In the genomic region with DNA sequence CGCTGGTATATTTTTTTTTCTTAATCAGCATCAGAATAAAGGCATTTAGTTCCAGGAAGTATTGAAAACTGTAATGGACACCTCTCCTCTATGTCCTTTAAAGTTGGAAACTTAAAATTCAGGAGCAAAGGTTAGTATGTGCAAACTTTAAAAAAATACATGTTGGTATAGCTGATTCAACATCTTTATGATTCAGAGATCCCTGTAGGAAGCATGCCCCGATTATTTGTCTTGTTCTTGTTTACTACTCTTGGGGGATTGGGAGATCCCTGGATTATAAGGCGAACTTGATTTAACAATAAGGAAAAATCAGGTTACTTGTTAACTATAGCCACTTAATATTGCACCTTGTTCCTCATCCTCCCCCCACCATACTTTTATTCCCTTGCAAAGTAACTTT, we compare ENCODE assay signal across 10 cellular contexts. TPM values are rescaled to one million over a fixed set of nuclear protein-coding genes. Genes with fewer than 3 reads are reported as not detected.
DNase-seq lines count a peak whose midpoint lies in the region; ATAC-seq and TF ChIP-seq lines count a peak whose summit lies in the region.
"Had no signal": no experiment of that assay in that cellular context is flagged by ENCODE, and none has a peak within 500 bp of the region (broad histone marks: within the 10 kb centered on the region; RNA-seq: fewer than 3 reads in every experiment).

No MANE protein-coding gene starts in this region.

- ATAC-seq in activated CD8-positive, alpha-beta T cell treated with anti-CD3 and anti-CD28 coated beads, Interleukin-2, amount 10 ng/mL, durations not matched to agents 7 days and 5 days: no peak
- no peak for ATAC-seq in GM18870 (IDR thresholded peaks at IDR 0.05; ENCODE audit: unreplicated experiment)

- peaks cover 43% of the 10 kb centered on the region for H3K27me3 Mint-ChIP-seq in activated CD8-positive, alpha-beta T cell treated with anti-CD3 and anti-CD28 coated beads, Interleukin-2, amount 10 ng/mL, durations not matched to agents 7 days and 5 days (ENCODE audit: low read depth)
- peaks cover 41% of the 10 kb centered on the region for H3K27me3 Mint-ChIP-seq in progenitor cell of endocrine pancreas

- POLR2A ChIA-PET in activated CD8-positive, alpha-beta T cell treated with anti-CD3 and anti-CD28 coated beads, Interleukin-2, amount 10 ng/mL, durations not matched to agents 7 days and 5 days (lab: Charles Lee): no interaction called here

- DNase-seq in SIG-M5 treated with dmso at 0.1 percent for 504 hours (lab: John Stamatoyannopoulos, UW; ENCODE audit: unreplicated experiment) (peak; percentile 8), SIG-M5 (lab: John Stamatoyannopoulos, UW) (no peak), glomerular visceral epithelial cell (ENCODE audit: extremely low spot score) (peak; percentile 18), progenitor cell of endocrine pancreas (ENCODE audit: low spot score, unreplicated experiment) (no peak), AG20443 (ENCODE audit: low spot score) (no peak), HuH-7 (ENCODE audit: low spot score) (no peak)
- DNase-seq in activated CD8-positive, alpha-beta T cell treated with anti-CD3 and anti-CD28 coated beads, Interleukin-2, amount 10 ng/mL, durations not matched to agents 7 days and 5 days: no peak
- DNase-seq: 8988T, NCI-H748 treated with DMSO at 0.1 percent for 48 hours had no signal

- H3K27ac Mint-ChIP-seq in activated CD8-positive, alpha-beta T cell treated with anti-CD3 and anti-CD28 coated beads, Interleukin-2, amount 10 ng/mL, durations not matched to agents 7 days and 5 days: no peak overlapping the region
- no peak overlapping the region for H3K27ac Mint-ChIP-seq in progenitor cell of endocrine pancreas

- peak overlapping the region; percentile 76 for H3K4me3 Mint-ChIP-seq in activated CD8-positive, alpha-beta T cell treated with anti-CD3 and anti-CD28 coated beads, Interleukin-2, amount 10 ng/mL, durations not matched to agents 7 days and 5 days
- H3K4me3 Mint-ChIP-seq in progenitor cell of endocrine pancreas (ENCODE audit: low read depth): peak overlapping the region; percentile 87

- H3K9me3 Mint-ChIP-seq in activated CD8-positive, alpha-beta T cell treated with anti-CD3 and anti-CD28 coated beads, Interleukin-2, amount 10 ng/mL, durations not matched to agents 7 days and 5 days (ENCODE audit: insufficient read depth): no peaks in the 10 kb centered on the region
- H3K9me3 Mint-ChIP-seq in progenitor cell of endocrine pancreas (ENCODE audit: low read depth): no peaks in the 10 kb centered on the region

- TF ChIP-seq CTCF in progenitor cell of endocrine pancreas (IDR thresholded peaks at IDR 0.05; ENCODE audit: unreplicated experiment): no peak

- CTCF ChIA-PET in activated CD8-positive, alpha-beta T cell treated with anti-CD3 and anti-CD28 coated beads, Interleukin-2, amount 10 ng/mL, durations not matched to agents 7 days and 5 days (lab: Charles Lee): interaction anchor here (1.0 kb wide), 1 partner anchor 30 kb away, joined by 3 read pairs; no protein-coding TSS in a partner anchor

- H3K36me3 Mint-ChIP-seq in activated CD8-positive, alpha-beta T cell treated with anti-CD3 and anti-CD28 coated beads, Interleukin-2, amount 10 ng/mL, durations not matched to agents 7 days and 5 days (ENCODE audit: low read depth): no peaks in the 10 kb centered on the region
- peaks cover 2% of the 10 kb centered on the region for H3K36me3 Mint-ChIP-seq in progenitor cell of endocrine pancreas (ENCODE audit: insufficient read depth)

- H3K4me1 Mint-ChIP-seq in activated CD8-positive, alpha-beta T cell treated with anti-CD3 and anti-CD28 coated beads, Interleukin-2, amount 10 ng/mL, durations not matched to agents 7 days and 5 days (ENCODE audit: low read depth): peaks cover 17% of the 10 kb centered on the region
- peaks cover 17% of the 10 kb centered on the region for H3K4me1 Mint-ChIP-seq in progenitor cell of endocrine pancreas (ENCODE audit: low read depth)

RNA-seq across cellular contexts. Expression of a gene that starts 1.7 kb away (rescaled TPM):
- total RNA-seq in activated CD8-positive, alpha-beta T cell treated with anti-CD3 and anti-CD28 coated beads, Interleukin-2, amount 10 ng/mL, durations not matched to agents 7 days and 5 days: 1 to 10 TPM; 1.6 to 2.2 TPM
- total RNA-seq in progenitor cell of endocrine pancreas: 6.5 and 10.0 TPM in 2 replicates

RNA-seq across cellular contexts. Expression of a gene that starts 29.3 kb away (rescaled TPM):
- total RNA-seq in activated CD8-positive, alpha-beta T cell treated with anti-CD3 and anti-CD28 coated beads, Interleukin-2, amount 10 ng/mL, durations not matched to agents 7 days and 5 days: 1 to 10 TPM; 2.5 to 3.2 TPM
- 1.2 and 1.7 TPM in 2 replicates for total RNA-seq in progenitor cell of endocrine pancreas

Comparison
In these comparisons a context has a peak if more than half of its experiments do, and no peak if none do; other contexts are left out.
1. DNase-seq: peak in SIG-M5 treated with dmso at 0.1 percent for 504 hours (single experiment) and glomerular visceral epithelial cell (single experiment); none in SIG-M5 (single experiment), activated CD8-positive, alpha-beta T cell treated with anti-CD3 and anti-CD28 coated beads, Interleukin-2, amount 10 ng/mL, durations not matched to agents 7 days and 5 days (single experiment), progenitor cell of endocrine pancreas (single experiment), AG20443 (single experiment) and HuH-7 (single experiment).